8 cellular contexts compared by ENCODE assay signal in the genomic region with DNA sequence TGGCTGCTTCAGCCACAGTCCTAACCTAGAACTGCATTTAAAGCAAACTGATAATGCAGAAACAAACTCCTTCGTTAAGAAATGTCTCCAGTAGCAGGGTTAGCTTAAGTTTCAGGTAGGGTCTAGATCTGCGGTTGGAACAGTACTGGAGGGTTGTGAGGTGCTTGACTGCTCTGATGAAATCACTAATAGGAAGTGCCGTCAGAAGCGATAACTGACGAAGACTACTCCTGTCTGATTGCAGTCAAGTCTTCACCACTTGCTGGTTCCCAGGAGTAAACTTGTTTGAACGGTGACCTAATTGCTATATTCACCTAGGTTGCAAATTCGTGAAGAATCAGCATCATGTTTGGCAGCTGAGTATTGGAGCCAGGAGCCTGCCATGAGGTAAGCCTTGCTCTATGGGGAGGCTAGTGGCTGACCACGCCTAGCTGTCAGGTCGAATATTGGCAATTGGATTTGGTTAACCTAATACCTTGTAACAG. TPM values are rescaled to one million over a fixed set of nuclear protein-coding genes. Genes with fewer than 3 reads are reported as not detected.
A peak's percentile ranks its signal among the peaks of the same experiment; 100 is the strongest.
DNase-seq lines count a peak whose midpoint lies in the region; ATAC-seq and TF ChIP-seq lines count a peak whose summit lies in the region.

No MANE protein-coding gene starts in this region.

- TF ChIP-seq CTCF in right atrium auricular region (IDR thresholded peaks at IDR 0.05) (no peak), WTC11 (IDR thresholded peaks at IDR 0.05) (no peak), GM13976 (IDR thresholded peaks at IDR 0.05; ENCODE audit: borderline replicate concordance, control extremely low read depth, extremely low read depth, insufficient read depth, missing control alignments) (no peak)

- H3K36me3 Mint-ChIP-seq in WTC11, result peaks cover 42% of the 10 kb centered on the region

- H3K4me3 ChIP-seq in right atrium auricular region, result peak overlapping the region; percentile 84 to 87
- peak overlapping the region; percentile 65 to 97 (median 92) for H3K4me3 ChIP-seq in skin epidermis

- in situ Hi-C loops in GM13976 (cut with MboI; ENCODE audit: low sequenced_read_pairs, unreplicated experiment), result no loop called here

- CTCF ChIA-PET in WTC11 (lab: Charles Lee), result interaction anchor here (1.8 kb wide), 1 partner anchor 12 kb away, joined by 8 read pairs; no protein-coding TSS in a partner anchor

- H3K9me3 Mint-ChIP-seq in WTC11, result no peaks in the 10 kb centered on the region

- DNase-seq in right atrium auricular region (ENCODE audit: low spot score) (no peak), cardiac septum (ENCODE audit: low spot score) (no peak), WTC11 (ENCODE audit: low spot score) (no peak), germinal center (ENCODE audit: low spot score) (peak; percentile 20), iPS-NIHi11 (ENCODE audit: low spot score) (no peak), GM13976 (ENCODE audit: low spot score) (no peak)

- no peaks in the 10 kb centered on the region for H3K27me3 ChIP-seq in right atrium auricular region

- H3K27ac ChIP-seq in right atrium auricular region (peak overlapping the region in 1 of 2 donors; percentile 88), skin epidermis (peak overlapping the region in 20 of 21 experiments; percentile 71 to 97 (median 92))

- intact Hi-C loops in cardiac septum (cut with DNase I), result loop anchor here (2.0 kb wide), 1 partner anchor 59 kb away; a partner anchor contains a TSS

- peaks cover 47% of the 10 kb centered on the region for H3K36me3 ChIP-seq in right atrium auricular region

- H3K4me1 ChIP-seq in right atrium auricular region, result peaks cover 0 to 52% of the 10 kb centered on the region in 2 donors

- H3K4me1 Mint-ChIP-seq in WTC11, result peaks cover 66% of the 10 kb centered on the region

- peak overlapping the region; percentile 96 for H3K27ac Mint-ChIP-seq in WTC11

- peak overlapping the region; percentile 99 for H3K4me3 Mint-ChIP-seq in WTC11

- H3K9me3 ChIP-seq in right atrium auricular region, result no peaks in the 10 kb centered on the region

- POLR2A ChIA-PET in WTC11 (lab: Charles Lee), result interaction anchor here (0.6 to 1.9 kb wide), 2 partner anchors 59 to 103 kb away, joined by 3 to 13 read pairs (median 6); a partner anchor contains a TSS

- H3K27me3 Mint-ChIP-seq in WTC11 (ENCODE audit: low read depth), result no peaks in the 10 kb centered on the region

- ATAC-seq in WTC11 (no peak), HG03521 (IDR thresholded peaks at IDR 0.05; ENCODE audit: unreplicated experiment) (no peak)

TF ChIP-seq in WTC11, 78 proteins besides CTCF, POLR2A, EP300 and RAD21:
- TF ChIP-seq SMAD3 (CRISPR knock-in tag; IDR thresholded peaks at IDR 0.05; ENCODE audit: borderline replicate concordance) (no peak), ZNF671 (CRISPR knock-in tag; IDR thresholded peaks at IDR 0.05) (0 out of 2 replicates have a peak, but pooled peaks have one; percentile 46), PRRX2 (CRISPR knock-in tag; IDR thresholded peaks at IDR 0.05) (0 out of 2 replicates have a peak, but pooled peaks have one; percentile 73), JAZF1 (CRISPR knock-in tag; IDR thresholded peaks at IDR 0.05) (no peak), NFATC4 (CRISPR knock-in tag; IDR thresholded peaks at IDR 0.05) (peak; percentile 30; the same call in 1 of the 2 replicates), ZNF416 (CRISPR knock-in tag; IDR thresholded peaks at IDR 0.05) (peak; percentile 84; the same call in 1 of the 2 replicates)
- TF ChIP-seq, protein P1, sequence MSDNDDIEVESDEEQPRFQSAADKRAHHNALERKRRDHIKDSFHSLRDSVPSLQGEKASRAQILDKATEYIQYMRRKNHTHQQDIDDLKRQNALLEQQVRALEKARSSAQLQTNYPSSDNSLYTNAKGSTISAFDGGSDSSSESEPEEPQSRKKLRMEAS (CRISPR knock-in tag; IDR thresholded peaks at IDR 0.05), result 0 out of 2 replicates have a peak, but pooled peaks have one; percentile 28

RNA-seq across cellular contexts. Expression of a gene that starts 24.5 kb away (rescaled TPM):
- total RNA-seq in right atrium auricular region (10 to 100 TPM in 1 of 2 donors, 1 to 10 TPM in 1; 6.7 to 15.0 TPM), cardiac septum (9.1 TPM), WTC11 (2021) (3.5 to 4.9 TPM (median 4.3 TPM) in 3 replicates)

RNA-seq across cellular contexts. Expression of a gene that starts 52.1 kb away (rescaled TPM):
- total RNA-seq in right atrium auricular region (1 to 10 TPM in 1 of 2 donors, under 1 TPM in 1; 0.93 to 2.6 TPM), cardiac septum (1.4 TPM), WTC11 (2021) (13.7 to 22.9 TPM (median 14.7 TPM) in 3 replicates)

RNA-seq across cellular contexts. Expression of a gene that starts 59.0 kb away (rescaled TPM):
- total RNA-seq in right atrium auricular region (1,000 to 10,000 TPM in 1 of 2 donors, 100 to 1,000 TPM in 1; 862 to 1,091 TPM), cardiac septum (1,552 TPM), WTC11 (2021) (1,216 to 1,403 TPM (median 1,352 TPM) in 3 replicates)
